Comparison of ENCODE assay signal across 15 cellular contexts in genomic region chr20:43948455-43948854, GRCh38. TPM values are rescaled to one million over a fixed set of nuclear protein-coding genes. Genes with fewer than 3 reads are reported as not detected.
A peak's percentile ranks its signal among the peaks of the same experiment; 100 is the strongest.
DNase-seq lines count a peak whose midpoint lies in the region; ATAC-seq and TF ChIP-seq lines count a peak whose summit lies in the region.
"Had no signal": no experiment of that assay in that cellular context is flagged by ENCODE, and none has a peak within 500 bp of the region (broad histone marks: within the 10 kb centered on the region; RNA-seq: fewer than 3 reads in every experiment).

No MANE protein-coding gene starts in this region.

- H2AFZ ChIP-seq in SK-N-SH (ENCODE audit: low read depth) = no peak overlapping the region
- H2AFZ ChIP-seq: PC-9 had no signal

- H3K4me2 ChIP-seq in SK-N-SH = no peak overlapping the region
- H3K4me2 ChIP-seq: PC-9 had no signal

- H3K27ac Mint-ChIP-seq in dendritic cell treated with granulocyte-macrophage colony-stimulating factor and Interleukin-4, amounts not matched to agents 40 ng/mL and 50 ng/mL, for 4 days = peak overlapping the region; percentile 57

- CTCF ChIA-PET in SK-N-SH (lab: Yijun Ruan, JAX) = interaction anchor here (0.6 to 1.0 kb wide), 5 partner anchors 20 to 198 kb away, joined by 3 read pairs; no protein-coding TSS in a partner anchor

- DNase-seq in SK-N-SH (peak; percentile 57), NCI-H345 treated with DMSO at 0.1 percent for 48 hours (lab: John Stamatoyannopoulos, UW; ENCODE audit: unreplicated experiment) (peak; percentile 39), GF-D8 (lab: John Stamatoyannopoulos, UW) (no peak), foreskin melanocyte (no peak)
- DNase-seq in stimulated activated CD4-positive, alpha-beta T cell treated with anti-CD3 and anti-CD28 coated beads, Interleukin-4, amount 100 ng/mL, for 1 hour = no peak
- DNase-seq: 8988T, AML-193, DMS79, NCI-H1092 treated with DMSO at 0.1 percent for 48 hours, NCI-H2081 treated with DMSO at 0.1 percent for 48 hours, PC-9, SJCRH30, SW 1271 had no signal

- TF ChIP-seq EP300 in SK-N-SH (IDR thresholded peaks at IDR 0.05; ENCODE audit: borderline replicate concordance in 1 of 2, low read depth in 1 of 2, low read length in 1 of 2) = no peak

- H3K27ac ChIP-seq in SK-N-SH (ENCODE audit: low read depth in 2 of 2, low read length in 1 of 2) = 0 out of 4 replicates have a peak overlapping the region, but pooled peaks of 1 of the 2 experiments have one; percentile 5
- H3K27ac ChIP-seq: PC-9, SJCRH30 had no signal

- peaks cover 24% of the 10 kb centered on the region for H3K27me3 Mint-ChIP-seq in dendritic cell treated with granulocyte-macrophage colony-stimulating factor and Interleukin-4, amounts not matched to agents 40 ng/mL and 50 ng/mL, for 4 days

- no peak for TF ChIP-seq CTCF in SK-N-SH (IDR thresholded peaks at IDR 0.05)

- H3K9me3 ChIP-seq in SK-N-SH = no peaks in the 10 kb centered on the region
- H3K9me3 ChIP-seq: SJCRH30 had no signal

- H3K4me3 ChIP-seq in SK-N-SH (ENCODE audit: low read depth in 2 of 2, low read length in 1 of 2) = no peak overlapping the region
- H3K4me3 ChIP-seq: PC-9, SJCRH30 had no signal

- H3K4me1 Mint-ChIP-seq in dendritic cell treated with granulocyte-macrophage colony-stimulating factor and Interleukin-4, amounts not matched to agents 40 ng/mL and 50 ng/mL, for 4 days (ENCODE audit: low read depth) = peaks cover 80% of the 10 kb centered on the region

- ATAC-seq in SK-N-SH treated with all-trans-retinoic acid at 6 μM for 48 hours = no peak

- intact Hi-C loops in dendritic cell treated with granulocyte-macrophage colony-stimulating factor and Interleukin-4, amounts not matched to agents 40 ng/mL and 50 ng/mL, for 4 days (cut with micrococcal nuclease) = no loop called here

- no peak overlapping the region for H3K9ac ChIP-seq in SK-N-SH

- POLR2A ChIA-PET in SK-N-SH (lab: Yijun Ruan, JAX) = interaction anchor here (0.6 to 1.4 kb wide), 2 partner anchors 28 to 66 kb away, joined by 3 to 4 read pairs; no protein-coding TSS in a partner anchor

- H3K9me2 ChIP-seq in SK-N-SH = no peaks in the 10 kb centered on the region

- H3K4me3 Mint-ChIP-seq in dendritic cell treated with granulocyte-macrophage colony-stimulating factor and Interleukin-4, amounts not matched to agents 40 ng/mL and 50 ng/mL, for 4 days = no peak overlapping the region

- no peaks in the 10 kb centered on the region for H3K36me3 ChIP-seq in SK-N-SH (replicated peaks in 1 of 2; ENCODE audit: control insufficient read depth in 1 of 2, insufficient read depth in 2 of 2, low read length in 1 of 2)
- H3K36me3 ChIP-seq: SJCRH30 had no signal

- H3F3A ChIP-seq in SK-N-SH (replicated peaks; ENCODE audit: insufficient read depth) = peaks cover 6% of the 10 kb centered on the region

- H3K4me1 ChIP-seq in SK-N-SH (ENCODE audit: control insufficient read depth in 1 of 2, insufficient read depth in 2 of 2, low read depth in 1 of 2, low read length in 1 of 2) = peaks cover 19 to 34% of the 10 kb centered on the region in 2 experiments; a peak in 3 of 4 replicates

- H3K36me3 Mint-ChIP-seq in dendritic cell treated with granulocyte-macrophage colony-stimulating factor and Interleukin-4, amounts not matched to agents 40 ng/mL and 50 ng/mL, for 4 days (ENCODE audit: low read depth) = no peaks in the 10 kb centered on the region

- no peaks in the 10 kb centered on the region for H3K79me2 ChIP-seq in SK-N-SH (ENCODE audit: insufficient read depth)

- 90% methylated on average over 5 of the region's 8 CpGs for WGBS in SK-N-SH (ENCODE audit: low lambda C conversion rate)

- TF ChIP-seq RAD21 in SK-N-SH (IDR thresholded peaks at IDR 0.05; ENCODE audit: low read length) = no peak

- H4K20me1 ChIP-seq in SK-N-SH (ENCODE audit: insufficient read depth) = no peaks in the 10 kb centered on the region

- H3K27me3 ChIP-seq in SK-N-SH (ENCODE audit: insufficient read depth) = no peaks in the 10 kb centered on the region
- H3K27me3 ChIP-seq: SJCRH30 had no signal

- H3K9me3 Mint-ChIP-seq in dendritic cell treated with granulocyte-macrophage colony-stimulating factor and Interleukin-4, amounts not matched to agents 40 ng/mL and 50 ng/mL, for 4 days = no peaks in the 10 kb centered on the region

TF ChIP-seq in SK-N-SH, 30 proteins besides CTCF, POLR2A, EP300 and RAD21:
- no peak for TF ChIP-seq MEF2A (IDR thresholded peaks at IDR 0.05; ENCODE audit: borderline replicate concordance, low read depth)
- TF ChIP-seq GATA2 (CRISPR knock-in tag; IDR thresholded peaks at IDR 0.05) = no peak
- no peak for TF ChIP-seq EZH2phosphoT487 (IDR thresholded peaks at IDR 0.05; ENCODE audit: borderline replicate concordance, low read depth)
- no peak for TF ChIP-seq REST (IDR thresholded peaks at IDR 0.05; ENCODE audit: low read depth, low read length)

TF ChIP-seq in SK-N-SH treated with all-trans-retinoic acid at 6 μM for 48 hours, 23 proteins besides CTCF, POLR2A, EP300 and RAD21:
- TF ChIP-seq OSR1 (CRISPR knock-in tag; IDR thresholded peaks at IDR 0.05) = no peak

RNA-seq across cellular contexts. Expression of gene TOX2, which starts 33.8 kb away (rescaled TPM):
- polyA plus RNA-seq in SK-N-SH (2012; rRNA removed) = 6.1 and 15.4 TPM in 2 replicates
- polyA plus RNA-seq in SK-N-SH (2012; cell fraction: cytosol; rRNA removed) = 8.1 and 12.1 TPM in 2 replicates
- 10.7 and 19.5 TPM in 2 replicates for polyA plus RNA-seq in SK-N-SH (2012; cell fraction: nucleus; rRNA removed)

Comparison
In these comparisons a context has a peak if more than half of its experiments do, and no peak if none do; other contexts are left out.
1. DNase-seq: peak in SK-N-SH (single experiment) and NCI-H345 treated with DMSO at 0.1 percent for 48 hours (single experiment); none in stimulated activated CD4-positive, alpha-beta T cell treated with anti-CD3 and anti-CD28 coated beads, Interleukin-4, amount 100 ng/mL, for 1 hour (single experiment), GF-D8 (single experiment) and foreskin melanocyte (single experiment).